ENCODE assay signal across 27 cellular contexts in the genomic region with DNA sequence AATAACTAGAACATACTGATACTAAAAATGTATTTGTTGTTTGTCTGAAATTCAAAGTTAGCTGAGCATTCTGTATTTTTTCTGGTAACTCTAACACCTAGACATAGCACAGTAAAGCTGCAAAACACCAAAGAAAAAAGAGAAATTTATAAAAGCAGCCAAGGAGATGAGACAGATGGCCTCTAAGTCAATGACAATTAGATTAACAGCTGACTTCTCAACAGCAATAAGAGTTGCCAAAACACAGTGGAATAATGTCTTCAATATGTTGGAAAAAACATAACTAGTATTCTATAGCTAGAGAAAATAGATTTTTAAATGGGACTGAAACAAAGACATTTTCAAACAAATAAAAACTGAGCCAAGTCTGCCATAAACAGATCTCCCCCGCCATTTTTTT.
"Had no signal": no experiment of that assay in that cellular context is flagged by ENCODE, and none has a peak within 500 bp of the region (broad histone marks: within the 10 kb centered on the region; RNA-seq: fewer than 3 reads in every experiment).

No MANE protein-coding gene starts in this region.

- ATAC-seq: natural killer cell; psoas muscle; right cardiac atrium; sciatic nerve; stimulated activated memory B cell treated with anti-CD40 and anti-IgM and Interleukin-4, amounts not matched to agents 10 μg/mL and 1 μg/mL and 100 μg/mL, for 72 hours; stimulated activated naive CD8-positive, alpha-beta T cell treated with anti-CD3 and anti-CD28 coated beads, Interleukin-15, amount 100 ng/mL, for 72 hours; stimulated activated naive CD8-positive, alpha-beta T cell treated with anti-CD3 and anti-CD28 coated beads, Interleukin-15, Interleukin-2, amounts not matched to agents 100 U/mL and 50 U/mL, for 24 hours; upper lobe of right lung had no signal

- H3K4me3 Mint-ChIP-seq: natural killer cell; nephron; neural progenitor cell; stimulated activated memory B cell treated with anti-CD40 and anti-IgM and Interleukin-4, amounts not matched to agents 10 μg/mL and 1 μg/mL and 100 μg/mL, for 72 hours; stimulated activated naive CD8-positive, alpha-beta T cell treated with anti-CD3 and anti-CD28 coated beads, Interleukin-15, amount 100 ng/mL, for 72 hours; type B pancreatic cell had no signal

- H3K36me3 Mint-ChIP-seq: natural killer cell, neural progenitor cell, type B pancreatic cell had no signal

- DNase-seq: natural killer cell; occipital lobe; ovary; posterior cingulate gyrus; psoas muscle; right cardiac atrium; spleen; stimulated activated CD4-positive, alpha-beta T cell treated with anti-CD3 and anti-CD28 coated beads, Interleukin-12 subunit alpha, Interleukin-12 subunit beta, amount 100 ng/mL, for 4 hours; stimulated activated CD4-positive, alpha-beta T cell treated with anti-CD3 and anti-CD28 coated beads, Interleukin-1b, Interleukin-23, amount 100 ng/mL, for 48 hours; stimulated activated CD4-positive, alpha-beta T cell treated with anti-CD3 and anti-CD28 coated beads, Interleukin-4, amount 100 ng/mL, for 1 hour; stimulated activated CD4-positive, alpha-beta T cell treated with anti-CD3 and anti-CD28 coated beads, Interleukin-4, amount 100 ng/mL, for 4 hours; stimulated activated CD8-positive, alpha-beta memory T cell treated with anti-CD3 and anti-CD28 coated beads, Interleukin-4, amount 100 ng/mL, for 48 hours; stimulated activated naive CD4-positive, alpha-beta T cell; stimulated activated naive CD8-positive, alpha-beta T cell treated with anti-CD3 and anti-CD28 coated beads, Interleukin-15, amount 100 ng/mL, for 72 hours; stimulated activated naive CD8-positive, alpha-beta T cell treated with anti-CD3 and anti-CD28 coated beads, Interleukin-15, Interleukin-2, amounts not matched to agents 100 U/mL and 50 U/mL, for 24 hours; substantia nigra; testis; tibial artery; transverse colon; upper lobe of right lung; uterus had no signal

- H3K9me3 Mint-ChIP-seq: natural killer cell; stimulated activated naive CD8-positive, alpha-beta T cell treated with anti-CD3 and anti-CD28 coated beads, Interleukin-15, amount 100 ng/mL, for 72 hours had no signal

- H3K27ac Mint-ChIP-seq: natural killer cell; nephron; neural progenitor cell; progenitor cell of endocrine pancreas; stimulated activated memory B cell treated with anti-CD40 and anti-IgM and Interleukin-4, amounts not matched to agents 10 μg/mL and 1 μg/mL and 100 μg/mL, for 72 hours; type B pancreatic cell had no signal
